Comparison of ENCODE assay signal across 20 cellular contexts in genomic region chr11:70569996-70570692, GRCh38.
DNase-seq lines count a peak whose midpoint lies in the region; ATAC-seq, FAIRE-seq and TF ChIP-seq lines count a peak whose summit lies in the region.
"Had no signal": no experiment of that assay in that cellular context is flagged by ENCODE, and none has a peak within 500 bp of the region (broad histone marks: within the 10 kb centered on the region; RNA-seq: fewer than 3 reads in every experiment).

No MANE protein-coding gene starts in this region.

- peaks cover 11 to 15% (median 13%) of the 10 kb centered on the region in 3 donors for H3K27me3 Mint-ChIP-seq in CD14-positive monocyte (ENCODE audit: low read depth in 3 of 3)
- peaks cover 18% of the 10 kb centered on the region for H3K27me3 Mint-ChIP-seq in activated CD4-positive, alpha-beta T cell treated with anti-CD3 and anti-CD28 coated beads, Interleukin-2, amount 10 ng/mL, durations not matched to agents 7 days and 5 days

- H3K36me3 ChIP-seq in RWPE2 (ENCODE audit: low read depth) = no peaks in the 10 kb centered on the region
- H3K36me3 ChIP-seq in kidney (ENCODE audit: control insufficient read depth in 1 of 2, insufficient read depth in 2 of 2, low read length in 2 of 2) = no peaks in the 10 kb centered on the region
- H3K36me3 ChIP-seq: BLaER1 treated with 17β-estradiol and CSF1 and Interleukin-3, amounts not matched to agents 10 nM and 100 nM; SJSA1 had no signal

- H3K9me3 Mint-ChIP-seq in CD14-positive monocyte = peaks cover 0 to 4% (median 0%) of the 10 kb centered on the region in 7 donors
- no peaks in the 10 kb centered on the region for H3K9me3 Mint-ChIP-seq in activated CD4-positive, alpha-beta T cell treated with anti-CD3 and anti-CD28 coated beads, Interleukin-2, amount 10 ng/mL, durations not matched to agents 7 days and 5 days
- H3K9me3 Mint-ChIP-seq: CD8-positive, alpha-beta T cell had no signal

- H3K27ac Mint-ChIP-seq in CD14-positive monocyte = no peak overlapping the region
- H3K27ac Mint-ChIP-seq in activated CD4-positive, alpha-beta T cell treated with anti-CD3 and anti-CD28 coated beads, Interleukin-2, amount 10 ng/mL, durations not matched to agents 7 days and 5 days = no peak overlapping the region
- H3K27ac Mint-ChIP-seq: CD8-positive, alpha-beta T cell had no signal

- POLR2A ChIA-PET in activated CD4-positive, alpha-beta T cell treated with anti-CD3 and anti-CD28 coated beads, Interleukin-2, amount 10 ng/mL, durations not matched to agents 7 days and 5 days (lab: Charles Lee) = no interaction called here

- no peak overlapping the region for H3K9ac ChIP-seq in kidney (ENCODE audit: low read length in 2 of 2)
- H3K9ac ChIP-seq: BLaER1 treated with 17β-estradiol and CSF1 and Interleukin-3, amounts not matched to agents 10 nM and 100 nM had no signal

- H3K9me3 ChIP-seq in RWPE2 (ENCODE audit: severe bottlenecking) = no peaks in the 10 kb centered on the region
- H3K9me3 ChIP-seq in kidney (ENCODE audit: control insufficient read depth in 1 of 2, low read length in 2 of 2) = no peaks in the 10 kb centered on the region

- DNase-seq in CD14-positive monocyte (ENCODE audit: low spot score) (peak; percentile 42), RWPE2 (ENCODE audit: low spot score) (peak; percentile 43), kidney (peak; percentile 57), posterior vena cava (ENCODE audit: low spot score) (peak; percentile 76), iPS-NIHi11 (ENCODE audit: low spot score) (no peak), NCI-H1694 (lab: John Stamatoyannopoulos, UW) (no peak)
- no peak for DNase-seq in activated CD4-positive, alpha-beta T cell treated with anti-CD3 and anti-CD28 coated beads, Interleukin-2, amount 10 ng/mL, durations not matched to agents 7 days and 5 days
- DNase-seq: 8988T; CD8-positive, alpha-beta T cell; Kasumi-1; NCI-H1417; NCI-H187; NCI-H748 treated with DMSO at 0.1 percent for 48 hours had no signal

- CTCF ChIA-PET in activated CD4-positive, alpha-beta T cell treated with anti-CD3 and anti-CD28 coated beads, Interleukin-2, amount 10 ng/mL, durations not matched to agents 7 days and 5 days (lab: Charles Lee) = no interaction called here

- intact Hi-C loops in CD14-positive monocyte (cut with micrococcal nuclease) (no loop called here), kidney (cut with DNase I) (no loop called here), posterior vena cava (cut with DNase I) (no loop called here)

- no peak overlapping the region for H3K4me3 ChIP-seq in RWPE2 (ENCODE audit: severe bottlenecking)
- H3K4me3 ChIP-seq in kidney (ENCODE audit: low read length in 2 of 2) = no peak overlapping the region
- H3K4me3 ChIP-seq: BLaER1 treated with 17β-estradiol and CSF1 and Interleukin-3, amounts not matched to agents 10 nM and 100 nM; SJSA1 had no signal

- ATAC-seq in RWPE2 (ENCODE audit: low read depth) = no peak
- ATAC-seq: CD8-positive, alpha-beta T cell had no signal

- H3K27ac ChIP-seq in RWPE2 (ENCODE audit: poor library complexity, severe bottlenecking) (no peak overlapping the region), kidney (ENCODE audit: low read depth in 2 of 2, low read length in 2 of 2) (no peak overlapping the region)
- H3K27ac ChIP-seq: BLaER1 treated with 17β-estradiol and CSF1 and Interleukin-3, amounts not matched to agents 10 nM and 100 nM; RWPE1; SJSA1 had no signal

- TF ChIP-seq CTCF in CD14-positive monocyte (IDR thresholded peaks at IDR 0.05) = no peak
- TF ChIP-seq CTCF in RWPE2 (IDR thresholded peaks at IDR 0.05; ENCODE audit: poor library complexity, severe bottlenecking) = no peak
- TF ChIP-seq CTCF in kidney (IDR thresholded peaks at IDR 0.05; ENCODE audit: borderline replicate concordance, extremely low read depth, insufficient read depth) = no peak

- H3K4me3 Mint-ChIP-seq in CD14-positive monocyte = no peak overlapping the region
- H3K4me3 Mint-ChIP-seq in activated CD4-positive, alpha-beta T cell treated with anti-CD3 and anti-CD28 coated beads, Interleukin-2, amount 10 ng/mL, durations not matched to agents 7 days and 5 days = no peak overlapping the region
- H3K4me3 Mint-ChIP-seq: CD8-positive, alpha-beta T cell had no signal

- no peak for FAIRE-seq in kidney (lab: Jason Lieb, UNC)
- FAIRE-seq: G401.6, GM18507, GM19239, H1 had no signal

- H3K4me1 Mint-ChIP-seq in CD14-positive monocyte = peaks cover 16% of the 10 kb centered on the region
- H3K4me1 Mint-ChIP-seq in activated CD4-positive, alpha-beta T cell treated with anti-CD3 and anti-CD28 coated beads, Interleukin-2, amount 10 ng/mL, durations not matched to agents 7 days and 5 days = no peaks in the 10 kb centered on the region

- H3K4me1 ChIP-seq in RWPE2 (ENCODE audit: insufficient read depth, poor library complexity, severe bottlenecking) (no peaks in the 10 kb centered on the region), kidney (ENCODE audit: control insufficient read depth in 1 of 2, insufficient read depth in 1 of 2, low read depth in 1 of 2, low read length in 2 of 2) (peaks cover 0 to 9% of the 10 kb centered on the region in 2 donors)

- H3K27me3 ChIP-seq in RWPE2 (ENCODE audit: insufficient read depth, poor library complexity, severe bottlenecking) = no peaks in the 10 kb centered on the region
- H3K27me3 ChIP-seq: BLaER1 treated with 17β-estradiol and CSF1 and Interleukin-3, amounts not matched to agents 10 nM and 100 nM; SJSA1 had no signal

- no peaks in the 10 kb centered on the region for H3K36me3 Mint-ChIP-seq in CD14-positive monocyte
- no peaks in the 10 kb centered on the region for H3K36me3 Mint-ChIP-seq in activated CD4-positive, alpha-beta T cell treated with anti-CD3 and anti-CD28 coated beads, Interleukin-2, amount 10 ng/mL, durations not matched to agents 7 days and 5 days (ENCODE audit: low read depth)
- H3K36me3 Mint-ChIP-seq: CD8-positive, alpha-beta T cell had no signal

Comparison
In these comparisons a context has a peak if more than half of its experiments do, and no peak if none do; other contexts are left out.
1. DNase-seq: peak in CD14-positive monocyte (single experiment), RWPE2 (single experiment), kidney (single experiment) and posterior vena cava (single experiment); none in activated CD4-positive, alpha-beta T cell treated with anti-CD3 and anti-CD28 coated beads, Interleukin-2, amount 10 ng/mL, durations not matched to agents 7 days and 5 days (single experiment), iPS-NIHi11 (single experiment) and NCI-H1694 (single experiment).